Comparison of ENCODE assay signal across 2 cellular contexts in genomic region chr2:39723497-39723896, GRCh38.
TF ChIP-seq lines count a peak whose summit lies in the region.

No MANE protein-coding gene starts in this region.

TF ChIP-seq in SK-N-SH treated with all-trans-retinoic acid at 6 μM for 48 hours, 23 proteins besides CTCF, POLR2A, EP300 and RAD21 (continued from another document):
- TF ChIP-seq POU6F1 (CRISPR knock-in tag; IDR thresholded peaks at IDR 0.05; ENCODE audit: borderline replicate concordance, low read depth): no peak
- no peak for TF ChIP-seq OSR1 (CRISPR knock-in tag; IDR thresholded peaks at IDR 0.05)
- TF ChIP-seq ESRRG (CRISPR knock-in tag; IDR thresholded peaks at IDR 0.05): no peak
- TF ChIP-seq PPARA (CRISPR knock-in tag; IDR thresholded peaks at IDR 0.05; ENCODE audit: borderline replicate concordance): no peak
- no peak for TF ChIP-seq ISL1 (CRISPR knock-in tag; IDR thresholded peaks at IDR 0.05)
- no peak for TF ChIP-seq ARNTL (CRISPR knock-in tag; IDR thresholded peaks at IDR 0.05; ENCODE audit: borderline replicate concordance, low read depth)
- TF ChIP-seq SNAI2 (CRISPR knock-in tag; IDR thresholded peaks at IDR 0.05): no peak
- TF ChIP-seq ZFP30 (CRISPR knock-in tag; IDR thresholded peaks at IDR 0.05): no peak
- TF ChIP-seq CREB5 (CRISPR knock-in tag; IDR thresholded peaks at IDR 0.05; ENCODE audit: low read depth): no peak
- TF ChIP-seq TOX (CRISPR knock-in tag; IDR thresholded peaks at IDR 0.05; ENCODE audit: borderline replicate concordance): no peak
- TF ChIP-seq TSHZ2 (CRISPR knock-in tag; IDR thresholded peaks at IDR 0.05): no peak
- no peak for TF ChIP-seq ZNF70 (CRISPR knock-in tag; IDR thresholded peaks at IDR 0.05)

TF ChIP-seq in SK-N-SH, 30 proteins besides CTCF, POLR2A, EP300 and RAD21 (continued from another document):
- TF ChIP-seq IRF3 (IDR thresholded peaks at IDR 0.05; ENCODE audit: low read depth, low read length) (no peak), FOXJ3 (CRISPR knock-in tag; IDR thresholded peaks at IDR 0.05) (no peak), TCF12 (IDR thresholded peaks at IDR 0.05) (no peak), NRF1 (IDR thresholded peaks at IDR 0.05; ENCODE audit: low read depth, low read length) (no peak), FOXM1 (IDR thresholded peaks at IDR 0.05; ENCODE audit: low read depth) (no peak), FOSL2 (IDR thresholded peaks at IDR 0.05; ENCODE audit: borderline replicate concordance, low read depth) (no peak), USF2 (IDR thresholded peaks at IDR 0.05; ENCODE audit: borderline replicate concordance, low read depth, low read length) (no peak), MAX (IDR thresholded peaks at IDR 0.05; ENCODE audit: low read depth) (no peak)
